Comparison of ENCODE assay signal across 6 cellular contexts in genomic region chr9:33773135-33773534, GRCh38. TPM values are rescaled to one million over a fixed set of nuclear protein-coding genes. Genes with fewer than 3 reads are reported as not detected.
"Had no signal": no experiment of that assay in that cellular context is flagged by ENCODE, and none has a peak within 500 bp of the region (broad histone marks: within the 10 kb centered on the region; RNA-seq: fewer than 3 reads in every experiment).

No MANE protein-coding gene starts in this region.

RNA-seq across cellular contexts. Expression of gene PRSS3, which starts 22.2 kb away (rescaled TPM):
- total RNA-seq: activated CD4-positive, alpha-beta memory T cell treated with anti-CD3 and anti-CD28 coated beads for 36 hours; activated CD4-positive, alpha-beta T cell treated with anti-CD3 and anti-CD28 coated beads for 36 hours; activated naive CD4-positive, alpha-beta T cell treated with anti-CD3 and anti-CD28 coated beads for 36 hours; activated naive CD4-positive, alpha-beta T cell treated with anti-CD3 and anti-CD28 coated beads, Interleukin-2, amount 50 U/mL, for 72 hours; activated T-helper 1 cell treated with anti-CD3 and anti-CD28 coated beads, Interleukin-12 subunit alpha, Interleukin-12 subunit beta, Interleukin-2, Interleukin-4 antibody, amounts not matched to agents 30 ng/mL and 10 ng/mL and 1 ng/mL, durations not matched to agents 14 hours and 24 hours and 36 hours; SJCRH30 had no signal
